In genomic region chr3:53544357-53544756, GRCh38 we compare ENCODE assay signal across 13 cellular contexts.
"Had no signal": no experiment of that assay in that cellular context is flagged by ENCODE, and none has a peak within 500 bp of the region (broad histone marks: within the 10 kb centered on the region; RNA-seq: fewer than 3 reads in every experiment).

No MANE protein-coding gene starts in this region.

- H3K36me3 ChIP-seq: gastrocnemius medialis, left ventricle myocardium inferior, spleen had no signal

- DNase-seq: activated CD4-positive, alpha-beta memory T cell treated with anti-CD3 and anti-CD28 coated beads for 36 hours; activated naive CD4-positive, alpha-beta T cell treated with Interleukin-2 at 50 U/mL for 16 hours; activated T-cell treated with anti-CD3 and anti-CD28 coated beads, Interleukin-2, amount 50 U/mL, for 48 hours; anterior cingulate cortex; gastrocnemius medialis; left ventricle myocardium inferior; mesendoderm; psoas muscle; SK-N-SH; spleen; testis had no signal

- H3K4me1 ChIP-seq: left ventricle myocardium inferior had no signal

- H3K27ac Mint-ChIP-seq: activated CD4-positive, alpha-beta memory T cell treated with anti-CD3 and anti-CD28 coated beads for 36 hours; stimulated activated naive CD8-positive, alpha-beta T cell treated with anti-CD3 and anti-CD28 coated beads, Interleukin-15, Interleukin-2, amounts not matched to agents 100 ng/mL and 50 ng/mL, for 24 hours; T-helper 1 cell treated with Interleukin-12 subunit alpha and Interleukin-12 subunit beta and Interleukin-4 antibody, amounts not matched to agents 30 μg/mL and 1 μg/mL, for 36 hours had no signal

- H3K27me3 ChIP-seq: gastrocnemius medialis, testis had no signal

- ATAC-seq: gastrocnemius medialis, psoas muscle had no signal

- H3K9me3 Mint-ChIP-seq: activated CD4-positive, alpha-beta memory T cell treated with anti-CD3 and anti-CD28 coated beads for 36 hours; stimulated activated naive CD8-positive, alpha-beta T cell treated with anti-CD3 and anti-CD28 coated beads, Interleukin-15, Interleukin-2, amounts not matched to agents 100 ng/mL and 50 ng/mL, for 24 hours; T-helper 1 cell treated with Interleukin-12 subunit alpha and Interleukin-12 subunit beta and Interleukin-4 antibody, amounts not matched to agents 30 μg/mL and 1 μg/mL, for 36 hours had no signal

- H3K36me3 Mint-ChIP-seq: activated CD4-positive, alpha-beta memory T cell treated with anti-CD3 and anti-CD28 coated beads for 36 hours had no signal

- H3K4me3 ChIP-seq: gastrocnemius medialis, left ventricle myocardium inferior, psoas muscle, spleen, testis had no signal

- H3K4me3 Mint-ChIP-seq: activated CD4-positive, alpha-beta memory T cell treated with anti-CD3 and anti-CD28 coated beads for 36 hours; stimulated activated naive CD8-positive, alpha-beta T cell treated with anti-CD3 and anti-CD28 coated beads, Interleukin-15, Interleukin-2, amounts not matched to agents 100 ng/mL and 50 ng/mL, for 24 hours; T-helper 1 cell treated with Interleukin-12 subunit alpha and Interleukin-12 subunit beta and Interleukin-4 antibody, amounts not matched to agents 30 μg/mL and 1 μg/mL, for 36 hours had no signal

- H3K9me3 ChIP-seq: gastrocnemius medialis, left ventricle myocardium inferior, psoas muscle, SK-N-SH, spleen, testis had no signal

- H3K27ac ChIP-seq: gastrocnemius medialis, left ventricle myocardium inferior, psoas muscle, spleen, testis had no signal
